ENCODE assay signal across 21 cellular contexts in genomic region chr20:54105653-54106052, GRCh38. TPM values are rescaled to one million over a fixed set of nuclear protein-coding genes. Genes with fewer than 3 reads are reported as not detected.
"Had no signal": no experiment of that assay in that cellular context is flagged by ENCODE, and none has a peak within 500 bp of the region (broad histone marks: within the 10 kb centered on the region; RNA-seq: fewer than 3 reads in every experiment).

No MANE protein-coding gene starts in this region.

- FAIRE-seq: astrocyte had no signal

- H3K4me3 ChIP-seq: adrenal gland, coronary artery, left lung, lung, thoracic aorta, vagina had no signal

- ATAC-seq: activated T-cell treated with anti-CD3 and anti-CD28 coated beads, Interleukin-2, amount 50 U/mL, for 4 hours; left lung; naive thymus-derived CD8-positive, alpha-beta T cell; WTC11 had no signal

- H3K36me3 ChIP-seq: adrenal gland, left lung, thoracic aorta, vagina had no signal

- H3K27me3 ChIP-seq: adrenal gland, left lung, vagina had no signal

- H3K4me1 ChIP-seq: adrenal gland had no signal

- H3K9me3 ChIP-seq: adrenal gland, left lung, thoracic aorta, vagina had no signal

- H3K27ac ChIP-seq: adrenal gland, coronary artery, left lung, thoracic aorta, vagina had no signal

- DNase-seq: activated CD8-positive, alpha-beta memory T cell treated with anti-CD3 and anti-CD28 coated beads for 24 hours; activated CD8-positive, alpha-beta memory T cell treated with anti-CD3 and anti-CD28 coated beads, Interleukin-2, amount 50 U/mL, for 4 hours; activated naive CD4-positive, alpha-beta T cell; activated T-cell treated with anti-CD3 and anti-CD28 coated beads, Interleukin-2, amount 50 U/mL, for 4 hours; adrenal gland; cerebellar nuclear complex; foreskin melanocyte; kidney glomerular epithelial cell; left lung; naive thymus-derived CD8-positive, alpha-beta T cell; stimulated activated CD4-positive, alpha-beta T cell treated with anti-CD3 and anti-CD28 coated beads, Interleukin-4, amount 100 ng/mL, for 24 hours; stimulated activated naive CD4-positive, alpha-beta T cell treated with Interleukin-2 at 50 U/mL for 16 hours; T1000 had no signal

RNA-seq across cellular contexts. Expression of gene BCAS1, which starts 35.3 kb away (rescaled TPM):
- total RNA-seq: activated T-helper 2 cell treated with anti-CD3 and anti-CD28 coated beads, Interferon-gamma antibody, Interleukin-2, Interleukin-4, amounts not matched to agents 10 μg/mL and 5 μg/mL and 100 μg/mL, durations not matched to agents 14 hours and 24 hours and 36 hours; astrocyte; naive thymus-derived CD8-positive, alpha-beta T cell; osteoblast had no signal
- polyA plus RNA-seq: naive thymus-derived CD8-positive, alpha-beta T cell had no signal
